26 cellular contexts compared by ENCODE assay signal in genomic region chr14:56759094-56759493, GRCh38. TPM values are rescaled to one million over a fixed set of nuclear protein-coding genes. Genes with fewer than 3 reads are reported as not detected.
"Had no signal": no experiment of that assay in that cellular context is flagged by ENCODE, and none has a peak within 500 bp of the region (broad histone marks: within the 10 kb centered on the region; RNA-seq: fewer than 3 reads in every experiment).

No MANE protein-coding gene starts in this region.

- FAIRE-seq: frontal cortex had no signal

- H3K27ac ChIP-seq: dorsolateral prefrontal cortex, heart left ventricle, neural progenitor cell, ovary, right atrium auricular region, sigmoid colon, skin epidermis, stomach, thoracic aorta, transverse colon had no signal

- H3K4me1 ChIP-seq: heart left ventricle, right atrium auricular region, sigmoid colon, stomach, transverse colon had no signal

- H3K9me3 Mint-ChIP-seq: natural killer cell treated with Interleukin-12 subunit alpha and Interleukin-12 subunit beta and Interleukin-15 and Interleukin-18, amount 100 ng/mL, for 72 hours; neural progenitor cell; stimulated activated naive B cell treated with anti-CD40 and anti-IgM and Interleukin-4, amounts not matched to agents 10 μg/mL and 1 μg/mL and 100 μg/mL, for 72 hours had no signal

- H3K36me3 ChIP-seq: heart left ventricle, neural progenitor cell, ovary, right atrium auricular region, sigmoid colon, stomach, thoracic aorta, transverse colon had no signal

- H3K4me3 Mint-ChIP-seq: natural killer cell treated with Interleukin-12 subunit alpha and Interleukin-12 subunit beta and Interleukin-15 and Interleukin-18, amount 100 ng/mL, for 72 hours; neural progenitor cell; stimulated activated naive B cell treated with anti-CD40 and anti-IgM and Interleukin-4, amounts not matched to agents 10 μg/mL and 1 μg/mL and 100 μg/mL, for 72 hours had no signal

- H3K27ac Mint-ChIP-seq: natural killer cell treated with Interleukin-12 subunit alpha and Interleukin-12 subunit beta and Interleukin-15 and Interleukin-18, amount 100 ng/mL, for 72 hours; neural progenitor cell; stimulated activated naive B cell treated with anti-CD40 and anti-IgM and Interleukin-4, amounts not matched to agents 10 μg/mL and 1 μg/mL and 100 μg/mL, for 72 hours had no signal

- H3K9me3 ChIP-seq: heart left ventricle, ovary, right atrium auricular region, sigmoid colon, stomach, thoracic aorta, transverse colon had no signal

- H3K9ac ChIP-seq: neural progenitor cell had no signal

- H3K4me1 Mint-ChIP-seq: stimulated activated naive B cell treated with anti-CD40 and anti-IgM and Interleukin-4, amounts not matched to agents 10 μg/mL and 1 μg/mL and 100 μg/mL, for 72 hours had no signal

- H3K27me3 ChIP-seq: neural progenitor cell, ovary, right atrium auricular region, sigmoid colon, transverse colon had no signal

- ATAC-seq: esophagus mucosa; heart left ventricle; left colon; left ventricle myocardium superior; natural killer cell treated with Interleukin-12 subunit alpha and Interleukin-12 subunit beta and Interleukin-15 and Interleukin-18, amount 100 ng/mL, for 72 hours; stimulated activated naive B cell treated with anti-CD40 and anti-IgM and Interleukin-4, amounts not matched to agents 10 μg/mL and 1 μg/mL and 100 μg/mL, for 72 hours had no signal

- DNase-seq: dorsolateral prefrontal cortex; effector CD8-positive, alpha-beta T cell; heart left ventricle; hippocampal formation; left colon; left ventricle myocardium superior; mesenchymal stem cell; midbrain; nucleus accumbens; ovary; sigmoid colon; stimulated activated CD4-positive, alpha-beta T cell treated with anti-CD3 and anti-CD28 coated beads, Interleukin-2, amount 100 ng/mL, for 24 hours; stimulated activated CD4-positive, alpha-beta T cell treated with anti-CD3 and anti-CD28 coated beads, Interleukin-4, amount 100 ng/mL, for 4 hours; stimulated activated naive B cell treated with anti-CD40 and anti-IgM and Interleukin-4, amounts not matched to agents 10 μg/mL and 1 μg/mL and 100 μg/mL, for 72 hours; stomach; substantia nigra; transverse colon had no signal

- H3K4me3 ChIP-seq: dorsolateral prefrontal cortex, heart left ventricle, lung, neural progenitor cell, ovary, right atrium auricular region, sigmoid colon, skin epidermis, stomach, thoracic aorta, transverse colon had no signal

RNA-seq across cellular contexts. Expression of gene OTX2, which starts 51.2 kb away (rescaled TPM):
- polyA plus RNA-seq: fibroblast of lung, heart left ventricle, lung, sigmoid colon, stomach had no signal
